Comparison of ENCODE assay signal across 1 cellular context in the genomic region with DNA sequence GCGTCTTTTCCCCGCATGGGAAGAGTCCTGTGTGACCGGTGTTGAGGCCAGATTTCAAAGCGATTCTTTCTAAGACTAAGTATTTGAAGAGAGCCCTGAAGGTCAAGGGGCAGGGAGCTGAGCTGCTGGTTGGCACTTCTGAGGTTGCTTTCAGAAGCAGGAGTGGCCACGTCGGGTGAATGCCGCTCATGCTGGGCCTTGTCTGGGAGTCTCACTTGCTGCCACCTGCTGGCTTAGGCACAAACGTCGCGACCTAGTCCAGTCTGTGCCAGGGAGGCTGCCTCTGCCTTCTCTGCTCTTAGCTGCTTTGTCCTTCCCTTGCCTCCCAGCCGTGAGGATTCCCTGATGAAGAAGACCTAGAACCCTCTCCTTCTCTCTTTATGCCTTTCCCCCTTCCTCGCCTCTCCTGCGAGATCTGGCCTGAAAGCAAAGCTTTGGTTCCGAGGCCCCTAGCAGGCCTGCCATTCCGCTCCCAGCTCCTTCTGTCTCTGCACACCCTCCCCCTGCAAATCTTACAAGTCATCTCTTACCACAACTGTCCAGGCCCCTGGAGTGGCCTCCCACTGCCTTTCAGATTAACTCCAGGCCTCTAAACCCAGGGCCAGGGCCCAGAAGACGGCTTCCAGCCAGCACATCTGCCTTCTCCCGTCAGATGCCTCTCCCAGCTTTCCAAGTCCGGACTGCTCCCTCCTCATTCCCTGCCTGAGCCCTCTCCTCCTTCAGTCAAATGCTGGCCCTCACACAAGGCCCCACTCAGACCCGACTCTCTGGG.
TF ChIP-seq lines count a peak whose summit lies in the region.

No MANE protein-coding gene starts in this region.

TF ChIP-seq in GM12878, 131 proteins besides CTCF, POLR2A, EP300 and RAD21:
- TF ChIP-seq, protein P1, sequence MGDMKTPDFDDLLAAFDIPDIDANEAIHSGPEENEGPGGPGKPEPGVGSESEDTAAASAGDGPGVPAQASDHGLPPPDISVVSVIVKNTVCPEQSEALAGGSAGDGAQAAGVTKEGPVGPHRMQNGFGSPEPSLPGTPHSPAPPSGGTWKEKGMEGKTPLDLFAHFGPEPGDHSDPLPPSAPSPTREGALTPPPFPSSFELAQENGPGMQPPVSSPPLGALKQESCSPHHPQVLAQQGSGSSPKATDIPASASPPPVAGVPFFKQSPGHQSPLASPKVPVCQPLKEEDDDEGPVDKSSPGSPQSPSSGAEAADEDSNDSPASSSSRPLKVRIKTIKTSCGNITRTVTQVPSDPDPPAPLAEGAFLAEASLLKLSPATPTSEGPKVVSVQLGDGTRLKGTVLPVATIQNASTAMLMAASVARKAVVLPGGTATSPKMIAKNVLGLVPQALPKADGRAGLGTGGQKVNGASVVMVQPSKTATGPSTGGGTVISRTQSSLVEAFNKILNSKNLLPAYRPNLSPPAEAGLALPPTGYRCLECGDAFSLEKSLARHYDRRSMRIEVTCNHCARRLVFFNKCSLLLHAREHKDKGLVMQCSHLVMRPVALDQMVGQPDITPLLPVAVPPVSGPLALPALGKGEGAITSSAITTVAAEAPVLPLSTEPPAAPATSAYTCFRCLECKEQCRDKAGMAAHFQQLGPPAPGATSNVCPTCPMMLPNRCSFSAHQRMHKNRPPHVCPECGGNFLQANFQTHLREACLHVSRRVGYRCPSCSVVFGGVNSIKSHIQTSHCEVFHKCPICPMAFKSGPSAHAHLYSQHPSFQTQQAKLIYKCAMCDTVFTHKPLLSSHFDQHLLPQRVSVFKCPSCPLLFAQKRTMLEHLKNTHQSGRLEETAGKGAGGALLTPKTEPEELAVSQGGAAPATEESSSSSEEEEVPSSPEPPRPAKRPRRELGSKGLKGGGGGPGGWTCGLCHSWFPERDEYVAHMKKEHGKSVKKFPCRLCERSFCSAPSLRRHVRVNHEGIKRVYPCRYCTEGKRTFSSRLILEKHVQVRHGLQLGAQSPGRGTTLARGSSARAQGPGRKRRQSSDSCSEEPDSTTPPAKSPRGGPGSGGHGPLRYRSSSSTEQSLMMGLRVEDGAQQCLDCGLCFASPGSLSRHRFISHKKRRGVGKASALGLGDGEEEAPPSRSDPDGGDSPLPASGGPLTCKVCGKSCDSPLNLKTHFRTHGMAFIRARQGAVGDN (IDR thresholded peaks at IDR 0.05) = no peak
- TF ChIP-seq, protein P2, sequence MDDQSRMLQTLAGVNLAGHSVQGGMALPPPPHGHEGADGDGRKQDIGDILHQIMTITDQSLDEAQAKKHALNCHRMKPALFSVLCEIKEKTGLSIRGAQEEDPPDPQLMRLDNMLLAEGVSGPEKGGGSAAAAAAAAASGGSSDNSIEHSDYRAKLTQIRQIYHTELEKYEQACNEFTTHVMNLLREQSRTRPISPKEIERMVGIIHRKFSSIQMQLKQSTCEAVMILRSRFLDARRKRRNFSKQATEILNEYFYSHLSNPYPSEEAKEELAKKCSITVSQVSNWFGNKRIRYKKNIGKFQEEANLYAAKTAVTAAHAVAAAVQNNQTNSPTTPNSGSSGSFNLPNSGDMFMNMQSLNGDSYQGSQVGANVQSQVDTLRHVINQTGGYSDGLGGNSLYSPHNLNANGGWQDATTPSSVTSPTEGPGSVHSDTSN (IDR thresholded peaks at IDR 0.05; ENCODE audit: insufficient replicate concordance, low read depth, low read length) = no peak
- TF ChIP-seq BMI1 (IDR thresholded peaks at IDR 0.05; ENCODE audit: borderline replicate concordance) = no peak
- TF ChIP-seq, protein P3, sequence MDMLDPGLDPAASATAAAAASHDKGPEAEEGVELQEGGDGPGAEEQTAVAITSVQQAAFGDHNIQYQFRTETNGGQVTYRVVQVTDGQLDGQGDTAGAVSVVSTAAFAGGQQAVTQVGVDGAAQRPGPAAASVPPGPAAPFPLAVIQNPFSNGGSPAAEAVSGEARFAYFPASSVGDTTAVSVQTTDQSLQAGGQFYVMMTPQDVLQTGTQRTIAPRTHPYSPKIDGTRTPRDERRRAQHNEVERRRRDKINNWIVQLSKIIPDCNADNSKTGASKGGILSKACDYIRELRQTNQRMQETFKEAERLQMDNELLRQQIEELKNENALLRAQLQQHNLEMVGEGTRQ (IDR thresholded peaks at IDR 0.05; ENCODE audit: borderline replicate concordance, low read depth, low read length) = no peak
- peak; percentile 47 for TF ChIP-seq SMC3 (IDR thresholded peaks at IDR 0.05; ENCODE audit: borderline replicate concordance, low read length)
